In the genomic region with DNA sequence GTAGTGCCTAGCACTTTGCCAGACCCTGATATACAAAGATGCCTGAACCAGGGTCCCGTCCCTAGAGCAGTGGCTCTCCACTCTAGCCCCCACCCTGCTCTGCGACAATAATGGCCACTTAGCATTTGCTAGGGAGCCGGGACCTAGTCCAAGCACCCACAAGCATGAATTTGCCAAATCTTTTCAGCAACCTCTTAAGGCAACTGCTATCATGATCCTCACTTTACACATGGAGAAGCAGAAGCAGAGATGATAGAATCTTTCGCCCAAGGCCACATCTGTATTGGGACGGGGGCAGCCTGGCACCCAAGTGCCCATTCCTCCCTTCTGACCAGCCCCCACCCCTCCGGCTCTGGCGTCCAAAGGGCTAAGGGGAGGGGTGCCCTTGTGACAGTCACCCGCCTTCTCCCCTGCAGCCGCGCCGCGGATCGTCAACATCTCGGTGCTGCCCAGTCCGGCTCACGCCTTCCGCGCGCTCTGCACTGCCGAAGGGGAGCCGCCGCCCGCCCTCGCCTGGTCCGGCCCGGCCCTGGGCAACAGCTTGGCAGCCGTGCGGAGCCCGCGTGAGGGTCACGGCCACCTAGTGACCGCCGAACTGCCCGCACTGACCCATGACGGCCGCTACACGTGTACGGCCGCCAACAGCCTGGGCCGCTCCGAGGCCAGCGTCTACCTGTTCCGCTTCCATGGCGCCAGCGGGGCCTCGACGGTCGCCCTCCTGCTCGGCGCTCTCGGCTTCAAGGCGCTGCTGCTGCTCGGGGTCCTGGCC, we compare ENCODE assay signal across 9 cellular contexts. TPM values are rescaled to one million over a fixed set of nuclear protein-coding genes. Genes with fewer than 3 reads are reported as not detected.
DNase-seq lines count a peak whose midpoint lies in the region; ATAC-seq, FAIRE-seq and TF ChIP-seq lines count a peak whose summit lies in the region.
"Had no signal": no experiment of that assay in that cellular context is flagged by ENCODE, and none has a peak within 500 bp of the region (broad histone marks: within the 10 kb centered on the region; RNA-seq: fewer than 3 reads in every experiment).

No MANE protein-coding gene starts in this region.

- H3K4me1 ChIP-seq in right atrium auricular region, result peaks cover 0 to 24% of the 10 kb centered on the region in 2 donors
- H3K4me1 ChIP-seq in mucosa of descending colon (ENCODE audit: low read depth), result peaks cover 10% of the 10 kb centered on the region
- H3K4me1 ChIP-seq in upper lobe of left lung, result peaks cover 20 to 29% (median 24%) of the 10 kb centered on the region in 4 donors

- TF ChIP-seq CTCF in right atrium auricular region (IDR thresholded peaks at IDR 0.05) (no peak), mucosa of descending colon (IDR thresholded peaks at IDR 0.05) (no peak), upper lobe of left lung (IDR thresholded peaks at IDR 0.05) (peak in 1 of 6 experiments; percentile 31)

- intact Hi-C loops in Right ventricle myocardium inferior (cut with DNase I) (loop anchor here (1.0 to 5.0 kb wide), 3 partner anchors 101 to 147 kb away; no protein-coding TSS in a partner anchor), mucosa of descending colon (cut with DNase I, micrococcal nuclease) (no loop called here)
- intact Hi-C loops in dendritic cell treated with granulocyte-macrophage colony-stimulating factor and Interleukin-4, amounts not matched to agents 40 ng/mL and 50 ng/mL, for 4 days (cut with micrococcal nuclease), result loop anchor here (1.0 to 2.0 kb wide), 3 partner anchors 88 to 148 kb away; no protein-coding TSS in a partner anchor
- intact Hi-C loops in activated T-helper 1 cell treated with anti-CD3 and anti-CD28 coated beads, Interleukin-12 subunit alpha, Interleukin-12 subunit beta, Interleukin-2, Interleukin-4 antibody, amounts not matched to agents 30 ng/mL and 10 ng/mL and 1 ng/mL, durations not matched to agents 14 hours and 24 hours and 36 hours (cut with micrococcal nuclease), result loop anchor here (1.0 to 5.0 kb wide), 3 partner anchors 39 to 150 kb away; no protein-coding TSS in a partner anchor

- no peaks in the 10 kb centered on the region for H3K9me3 Mint-ChIP-seq in dendritic cell treated with granulocyte-macrophage colony-stimulating factor and Interleukin-4, amounts not matched to agents 40 ng/mL and 50 ng/mL, for 4 days
- H3K9me3 Mint-ChIP-seq in T-helper 2 cell treated with Interferon-gamma antibody and Interleukin-4, amounts not matched to agents 5 μg/mL and 100 μg/mL, for 36 hours, result no peaks in the 10 kb centered on the region
- H3K9me3 Mint-ChIP-seq in activated T-helper 1 cell treated with anti-CD3 and anti-CD28 coated beads, Interleukin-12 subunit alpha, Interleukin-12 subunit beta, Interleukin-2, Interleukin-4 antibody, amounts not matched to agents 30 ng/mL and 10 ng/mL and 1 ng/mL, durations not matched to agents 14 hours and 24 hours and 36 hours, result no peaks in the 10 kb centered on the region
- H3K9me3 Mint-ChIP-seq: activated T-cell treated with anti-CD3 and anti-CD28 coated beads, Interleukin-2, amount 50 U/mL, for 24 hours had no signal

- H3K9me3 ChIP-seq in right atrium auricular region (no peaks in the 10 kb centered on the region), mucosa of descending colon (no peaks in the 10 kb centered on the region), upper lobe of left lung (no peaks in the 10 kb centered on the region)

- no peaks in the 10 kb centered on the region for H3K27me3 ChIP-seq in right atrium auricular region
- H3K27me3 ChIP-seq in upper lobe of left lung, result peaks cover 0 to 22% (median 6%) of the 10 kb centered on the region in 4 donors

- no peaks in the 10 kb centered on the region for H3K36me3 Mint-ChIP-seq in dendritic cell treated with granulocyte-macrophage colony-stimulating factor and Interleukin-4, amounts not matched to agents 40 ng/mL and 50 ng/mL, for 4 days (ENCODE audit: low read depth)
- no peaks in the 10 kb centered on the region for H3K36me3 Mint-ChIP-seq in T-helper 2 cell treated with Interferon-gamma antibody and Interleukin-4, amounts not matched to agents 5 μg/mL and 100 μg/mL, for 36 hours (ENCODE audit: low read depth)
- H3K36me3 Mint-ChIP-seq in activated T-helper 1 cell treated with anti-CD3 and anti-CD28 coated beads, Interleukin-12 subunit alpha, Interleukin-12 subunit beta, Interleukin-2, Interleukin-4 antibody, amounts not matched to agents 30 ng/mL and 10 ng/mL and 1 ng/mL, durations not matched to agents 14 hours and 24 hours and 36 hours (ENCODE audit: low read depth), result no peaks in the 10 kb centered on the region

- FAIRE-seq in urothelium cell line (lab: Jason Lieb, UNC), result no peak

- peaks cover 27% of the 10 kb centered on the region for H3K27me3 Mint-ChIP-seq in dendritic cell treated with granulocyte-macrophage colony-stimulating factor and Interleukin-4, amounts not matched to agents 40 ng/mL and 50 ng/mL, for 4 days
- peaks cover 54% of the 10 kb centered on the region for H3K27me3 Mint-ChIP-seq in T-helper 2 cell treated with Interferon-gamma antibody and Interleukin-4, amounts not matched to agents 5 μg/mL and 100 μg/mL, for 36 hours (ENCODE audit: low read depth)
- H3K27me3 Mint-ChIP-seq in activated T-helper 1 cell treated with anti-CD3 and anti-CD28 coated beads, Interleukin-12 subunit alpha, Interleukin-12 subunit beta, Interleukin-2, Interleukin-4 antibody, amounts not matched to agents 30 ng/mL and 10 ng/mL and 1 ng/mL, durations not matched to agents 14 hours and 24 hours and 36 hours (ENCODE audit: insufficient read depth), result peaks cover 49% of the 10 kb centered on the region

- no peaks in the 10 kb centered on the region for H3K36me3 ChIP-seq in right atrium auricular region
- H3K36me3 ChIP-seq in mucosa of descending colon (ENCODE audit: low read depth), result no peaks in the 10 kb centered on the region
- H3K36me3 ChIP-seq in upper lobe of left lung, result no peaks in the 10 kb centered on the region

- no peak overlapping the region for H3K27ac ChIP-seq in right atrium auricular region
- H3K27ac ChIP-seq in upper lobe of left lung, result no peak overlapping the region

- DNase-seq in Right ventricle myocardium inferior (ENCODE audit: missing footprints), result no peak
- no peak for DNase-seq in right atrium auricular region (ENCODE audit: low spot score)
- DNase-seq in mucosa of descending colon, result peak in 1 of 3 donors; percentile 37
- DNase-seq in upper lobe of left lung, result peak in 1 of 2 donors; percentile 88
- DNase-seq in T-helper 2 cell treated with Interferon-gamma antibody and Interleukin-4, amounts not matched to agents 5 μg/mL and 100 μg/mL, for 36 hours (ENCODE audit: low spot score), result no peak
- DNase-seq in activated T-helper 1 cell treated with anti-CD3 and anti-CD28 coated beads, Interleukin-12 subunit alpha, Interleukin-12 subunit beta, Interleukin-2, Interleukin-4 antibody, amounts not matched to agents 30 ng/mL and 10 ng/mL and 1 ng/mL, durations not matched to agents 14 hours and 24 hours and 36 hours (ENCODE audit: low spot score), result no peak
- no peak for DNase-seq in urothelium cell line (ENCODE audit: low spot score)

- H3K4me1 Mint-ChIP-seq in dendritic cell treated with granulocyte-macrophage colony-stimulating factor and Interleukin-4, amounts not matched to agents 40 ng/mL and 50 ng/mL, for 4 days (ENCODE audit: low read depth), result peaks cover 44% of the 10 kb centered on the region
- peaks cover 6% of the 10 kb centered on the region for H3K4me1 Mint-ChIP-seq in T-helper 2 cell treated with Interferon-gamma antibody and Interleukin-4, amounts not matched to agents 5 μg/mL and 100 μg/mL, for 36 hours (ENCODE audit: low read depth)
- no peaks in the 10 kb centered on the region for H3K4me1 Mint-ChIP-seq in activated T-helper 1 cell treated with anti-CD3 and anti-CD28 coated beads, Interleukin-12 subunit alpha, Interleukin-12 subunit beta, Interleukin-2, Interleukin-4 antibody, amounts not matched to agents 30 ng/mL and 10 ng/mL and 1 ng/mL, durations not matched to agents 14 hours and 24 hours and 36 hours (ENCODE audit: low read depth)

- WGBS in upper lobe of left lung, 2 donors, result 16 to 43% methylated on average over 7 to 48 of the region's 53 CpGs

- H3K4me3 Mint-ChIP-seq in dendritic cell treated with granulocyte-macrophage colony-stimulating factor and Interleukin-4, amounts not matched to agents 40 ng/mL and 50 ng/mL, for 4 days, result peak overlapping the region; percentile 39
- no peak overlapping the region for H3K4me3 Mint-ChIP-seq in T-helper 2 cell treated with Interferon-gamma antibody and Interleukin-4, amounts not matched to agents 5 μg/mL and 100 μg/mL, for 36 hours
- H3K4me3 Mint-ChIP-seq in activated T-helper 1 cell treated with anti-CD3 and anti-CD28 coated beads, Interleukin-12 subunit alpha, Interleukin-12 subunit beta, Interleukin-2, Interleukin-4 antibody, amounts not matched to agents 30 ng/mL and 10 ng/mL and 1 ng/mL, durations not matched to agents 14 hours and 24 hours and 36 hours, result no peak overlapping the region

- no peak for TF ChIP-seq POLR2A in upper lobe of left lung (IDR thresholded peaks at IDR 0.05)

- H3K4me3 ChIP-seq in right atrium auricular region (peak overlapping the region in 1 of 2 donors; percentile 47), mucosa of descending colon (no peak overlapping the region), upper lobe of left lung (peak overlapping the region in 3 of 4 donors; percentile 20 to 46 (median 43))

- peak; percentile 33 for ATAC-seq in Right ventricle myocardium inferior
- ATAC-seq in mucosa of descending colon, result peak; percentile 37
- peak in 1 of 2 donors; percentile 45 for ATAC-seq in upper lobe of left lung (ENCODE audit: low FRiP score in 2 of 2)

- H3K27ac Mint-ChIP-seq in dendritic cell treated with granulocyte-macrophage colony-stimulating factor and Interleukin-4, amounts not matched to agents 40 ng/mL and 50 ng/mL, for 4 days, result peak overlapping the region; percentile 20
- no peak overlapping the region for H3K27ac Mint-ChIP-seq in T-helper 2 cell treated with Interferon-gamma antibody and Interleukin-4, amounts not matched to agents 5 μg/mL and 100 μg/mL, for 36 hours
- H3K27ac Mint-ChIP-seq in activated T-helper 1 cell treated with anti-CD3 and anti-CD28 coated beads, Interleukin-12 subunit alpha, Interleukin-12 subunit beta, Interleukin-2, Interleukin-4 antibody, amounts not matched to agents 30 ng/mL and 10 ng/mL and 1 ng/mL, durations not matched to agents 14 hours and 24 hours and 36 hours, result no peak overlapping the region
- H3K27ac Mint-ChIP-seq: activated T-cell treated with anti-CD3 and anti-CD28 coated beads, Interleukin-2, amount 50 U/mL, for 24 hours had no signal

- TF ChIP-seq EP300 in upper lobe of left lung (IDR thresholded peaks at IDR 0.05), result no peak

RNA-seq across cellular contexts. Expression of a gene that starts 13.0 kb away (rescaled TPM):
- not detected for total RNA-seq in Right ventricle myocardium inferior
- 1 to 10 TPM in 1 of 2 donors, not detected in 1; 1.9 TPM for total RNA-seq in right atrium auricular region
- total RNA-seq in mucosa of descending colon, result under 1 TPM in 2 of 3 donors, not detected in 1; 0.16 to 0.17 TPM
- under 1 TPM in 3 of 6 donors, not detected in 3; 0.44 to 0.59 (median 0.52) TPM for total RNA-seq in upper lobe of left lung
- not detected in 2 replicates for total RNA-seq in activated T-helper 1 cell treated with anti-CD3 and anti-CD28 coated beads, Interleukin-12 subunit alpha, Interleukin-12 subunit beta, Interleukin-2, Interleukin-4 antibody, amounts not matched to agents 30 ng/mL and 10 ng/mL and 1 ng/mL, durations not matched to agents 14 hours and 24 hours and 36 hours

Comparison
In these comparisons a context has a peak if more than half of its experiments do, and no peak if none do; other contexts are left out.
1. intact Hi-C loops: an anchor here in Right ventricle myocardium inferior (1.0 to 5.0 kb wide), dendritic cell treated with granulocyte-macrophage colony-stimulating factor and Interleukin-4, amounts not matched to agents 40 ng/mL and 50 ng/mL, for 4 days (1.0 to 2.0 kb wide) and activated T-helper 1 cell treated with anti-CD3 and anti-CD28 coated beads, Interleukin-12 subunit alpha, Interleukin-12 subunit beta, Interleukin-2, Interleukin-4 antibody, amounts not matched to agents 30 ng/mL and 10 ng/mL and 1 ng/mL, durations not matched to agents 14 hours and 24 hours and 36 hours (1.0 to 5.0 kb wide); none called in mucosa of descending colon.